Comparison of ENCODE assay signal across 8 cellular contexts in the genomic region with DNA sequence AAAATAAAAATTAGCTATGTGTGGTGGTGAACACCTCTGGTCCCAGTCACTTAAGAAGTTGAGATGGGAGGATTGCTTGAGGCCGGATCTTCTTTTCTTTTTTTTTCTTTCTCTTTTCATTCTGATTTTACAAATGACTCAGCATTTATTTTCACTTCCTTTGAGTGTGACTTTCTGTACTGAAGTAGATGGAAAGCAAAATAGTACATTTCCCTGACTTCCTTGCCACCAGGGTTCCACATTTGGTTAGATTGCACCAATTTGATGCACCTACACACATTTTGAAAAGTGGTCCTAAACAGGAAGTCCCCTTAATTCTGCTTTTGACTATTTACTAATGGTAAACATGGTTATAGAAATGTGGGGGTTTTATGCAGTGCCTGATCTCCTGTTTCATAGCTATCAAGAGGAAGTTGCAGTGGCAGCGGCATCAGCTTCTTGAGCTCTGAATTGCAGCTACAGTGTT. TPM values are rescaled to one million over a fixed set of nuclear protein-coding genes. Genes with fewer than 3 reads are reported as not detected.
DNase-seq lines count a peak whose midpoint lies in the region; ATAC-seq, FAIRE-seq and TF ChIP-seq lines count a peak whose summit lies in the region.

No MANE protein-coding gene starts in this region.

- peaks cover 29% of the 10 kb centered on the region for H3K27me3 Mint-ChIP-seq in nephron progenitor cell (ENCODE audit: low read depth, poor library complexity)

- CTCF ChIA-PET in K562 (lab: Yijun Ruan, JAX; ENCODE audit: low intra/inter-chr PET ratio) = no interaction called here

- TF ChIP-seq CTCF in GM13977 (IDR thresholded peaks at IDR 0.05; ENCODE audit: extremely low read depth, insufficient read depth, missing control alignments) (no peak), K562 (IDR thresholded peaks at IDR 0.05 in 2 of 3, conservative IDR thresholded peaks at IDR 0.05 in 1 of 3; ENCODE audit: insufficient read depth in 2 of 3, low read depth in 1 of 3, low read length in 3 of 3) (no peak), heart left ventricle (IDR thresholded peaks at IDR 0.05) (no peak), nephron progenitor cell (IDR thresholded peaks at IDR 0.05) (no peak)

- TF ChIP-seq POLR2A in K562 (conservative IDR thresholded peaks at IDR 0.05) (no peak), heart left ventricle (IDR thresholded peaks at IDR 0.05) (no peak)

- no peaks in the 10 kb centered on the region for H4K20me1 ChIP-seq in K562 (replicated peaks; ENCODE audit: control insufficient read depth, insufficient read depth, low read length)

- H3K4me2 ChIP-seq in K562 (ENCODE audit: insufficient read depth, low read length) = no peak overlapping the region

- H3K9me3 ChIP-seq in K562 (replicated peaks; ENCODE audit: control insufficient read depth, insufficient read depth, low read depth, low read length) (no peaks in the 10 kb centered on the region), heart left ventricle (no peaks in the 10 kb centered on the region)

- WGBS in K562 (ENCODE audit: insufficient coverage, low coverage, missing lambda C conversion rate) = 18% methylated on average over 2 of the region's 2 CpGs
- 62 to 76% (median 70%) methylated on average over 2 of the region's 2 CpGs for WGBS in heart left ventricle, 4 donors

- H3K9me1 ChIP-seq in K562 (ENCODE audit: control insufficient read depth, insufficient read depth, low read length) = no peaks in the 10 kb centered on the region

- H3K9ac ChIP-seq in K562 (ENCODE audit: insufficient read depth in 1 of 2, low read depth in 2 of 2, low read length in 2 of 2) = no peak overlapping the region

- in situ Hi-C loops in GM13977 (cut with MboI; ENCODE audit: low pct_unique_long_range_greater_than_20kb, low sequenced_read_pairs, unreplicated experiment) = no loop called here
- in situ Hi-C loops in K562 (cut with MboI) = no loop called here

- POLR2A ChIA-PET in K562 (lab: Yijun Ruan, JAX) = no interaction called here

- TF ChIP-seq EP300 in K562 (IDR thresholded peaks at IDR 0.05; ENCODE audit: low read length) = no peak

- no peak overlapping the region for H3K4me3 Mint-ChIP-seq in nephron progenitor cell

- H3K4me3 ChIP-seq in K562 = no peak overlapping the region
- H3K4me3 ChIP-seq in heart left ventricle = peak overlapping the region in 1 of 12 donors; percentile 32

- peak overlapping the region; percentile 87 for H2AFZ ChIP-seq in K562 (ENCODE audit: low read depth, low read length)

- H3K27ac Mint-ChIP-seq in nephron progenitor cell = no peak overlapping the region

- H3K27ac ChIP-seq in K562 (ENCODE audit: extremely low read depth, low read depth, low read length) (peak overlapping the region; percentile 31; the same call in 1 of the 3 replicates), heart left ventricle (peak overlapping the region in 1 of 12 donors; percentile 86)

- no peak for TF ChIP-seq RAD21 in K562 (CRISPR knock-in tag; conservative IDR thresholded peaks at IDR 0.05 in 1 of 2, IDR thresholded peaks at IDR 0.05 in 1 of 2)

- H3K36me3 Mint-ChIP-seq in nephron progenitor cell (ENCODE audit: low read depth) = no peaks in the 10 kb centered on the region

- H3K4me1 ChIP-seq in K562 (replicated peaks in 1 of 2; ENCODE audit: control insufficient read depth in 2 of 2, insufficient read depth in 2 of 2, low read length in 2 of 2) (peaks cover 0 to 4% of the 10 kb centered on the region in 2 experiments; a peak in 3 of 5 replicates), heart left ventricle (peaks cover 0 to 15% (median 0%) of the 10 kb centered on the region in 12 donors)

- no peaks in the 10 kb centered on the region for H3K79me2 ChIP-seq in K562 (ENCODE audit: control insufficient read depth, insufficient read depth, low read length)

- H3K27me3 ChIP-seq in K562 (ENCODE audit: control insufficient read depth in 2 of 2, insufficient read depth in 2 of 2, low read length in 2 of 2) = peaks cover 0 to 3% of the 10 kb centered on the region in 2 experiments; a peak in 1 of 5 replicates
- peaks cover 0 to 8% (median 0%) of the 10 kb centered on the region in 9 donors for H3K27me3 ChIP-seq in heart left ventricle

- DNase-seq in GM13977 (ENCODE audit: low spot score) (peak; percentile 43), HT1080 (ENCODE audit: low read depth) (peak; percentile 52), K562 (ENCODE audit: extremely low read depth in 1 of 4, low spot score in 3 of 4) (peak in 1 of 4 experiments; percentile 18), heart left ventricle (no peak), 8988T (no peak), nephron progenitor cell (no peak), frontal cortex (ENCODE audit: low spot score in 2 of 2) (no peak)

- H3K36me3 ChIP-seq in K562 (ENCODE audit: control insufficient read depth, insufficient read depth, low read length) (no peaks in the 10 kb centered on the region), heart left ventricle (no peaks in the 10 kb centered on the region)

- intact Hi-C loops in K562 (cut with micrococcal nuclease) = no loop called here
- intact Hi-C loops in heart left ventricle (cut with DNase I) = no loop called here

- FAIRE-seq in K562 (lab: Jason Lieb, UNC) (no peak), frontal cortex (lab: Jason Lieb, UNC) (no peak)

- no peaks in the 10 kb centered on the region for H3K4me1 Mint-ChIP-seq in nephron progenitor cell

- H3K9me3 Mint-ChIP-seq in nephron progenitor cell = no peaks in the 10 kb centered on the region

- no TSS peak for BruUV-seq in K562 (replicated peaks; lab: Mats Ljungman, UMichigan)

- peak; percentile 95 for ATAC-seq in GM21528 (IDR thresholded peaks at IDR 0.05; ENCODE audit: low FRiP score, unreplicated experiment)
- ATAC-seq in K562 = peak; percentile 67
- ATAC-seq in heart left ventricle = no peak

TF ChIP-seq in K562, 482 proteins besides CTCF, POLR2A, EP300 and RAD21 (continues in another document):
- TF ChIP-seq ATF7 (IDR thresholded peaks at IDR 0.05) (no peak), MIER1 (IDR thresholded peaks at IDR 0.05; ENCODE audit: low read depth) (no peak), CREM (IDR thresholded peaks at IDR 0.05; ENCODE audit: low read depth) (no peak), SMARCA4 (IDR thresholded peaks at IDR 0.05) (peak; percentile 33; the same call in 1 of the 2 replicates), ZNF232 (CRISPR knock-in tag; IDR thresholded peaks at IDR 0.05) (no peak), NFE2L1 (tag; IDR thresholded peaks at IDR 0.05; ENCODE audit: borderline replicate concordance, low read depth) (peak; percentile 96)

RNA-seq across cellular contexts. Expression of a gene that starts 13.0 kb away (rescaled TPM):
- 23.7 and 24.8 TPM in 2 replicates for total RNA-seq in HT1080 (2014; rRNA removed; shearing (Covaris generic))
- polyA plus RNA-seq in HT1080 (2015; cell fraction: cytosol; rRNA removed) = 9.6 and 13.9 TPM in 2 replicates
- 40.3 and 50.3 TPM in 2 replicates for polyA plus RNA-seq in HT1080 (2015; cell fraction: nucleus; rRNA removed)
- total RNA-seq in K562 (2011; cell fraction: chromatin; rRNA removed; ENCODE audit: low replicate concordance) = 20.0 and 65.8 TPM in 2 replicates
- 16.8 and 18.3 TPM in 2 replicates for total RNA-seq in K562 (2011; cell fraction: nucleolus; rRNA removed)
- 26.9 and 32.6 TPM in 2 replicates for total RNA-seq in K562 (2011; cell fraction: nucleoplasm; rRNA removed)
- total RNA-seq in K562 (2014; rRNA removed) (37.4 and 44.2 TPM in 2 replicates), K562 (2014; rRNA removed; fragmentation: Illumina TruSeq; extraction: Trizol) (17.2 and 18.6 TPM in 2 replicates), K562 (2015; rRNA removed; fragmentation: Illumina TruSeq; extraction: Trizol) (21.3 and 22.1 TPM in 2 replicates), K562 (2021) (26.4 and 28.2 TPM in 2 replicates), heart left ventricle (10 to 100 TPM; 10.8 to 19.9 (median 13.2) TPM), frontal cortex (77.5 TPM)
- polyA plus RNA-seq in K562 (2011; rRNA removed) (17.4 and 18.3 TPM in 2 replicates), K562 (2014; fragmentation: Illumina TruSeq; extraction: Trizol) (15.0 and 16.6 TPM in 2 replicates), K562 (2014; fragmentation: Nextera tagmentation; extraction: Ambion mirVana) (1 to 10 TPM; 6.8 to 7.5 TPM), K562 (2014; rRNA removed) (13.1 and 15.4 TPM in 2 replicates), heart left ventricle (1 to 10 TPM; 4.9 to 9.4 TPM)
- polyA plus RNA-seq in K562 (2011; cell fraction: cytosol; rRNA removed) = 4.2 and 6.7 TPM in 2 replicates
- polyA plus RNA-seq in K562 (2011; cell fraction: nucleus; rRNA removed) = 18.4 and 27.1 TPM in 2 replicates
- polyA plus RNA-seq in K562 (2012) = 10.7 and 12.7 TPM in 2 replicates
- 23.0 and 23.3 TPM in 2 replicates for polyA minus RNA-seq in K562 (2011; rRNA and poly(A)+ RNA removed)
- polyA minus RNA-seq in K562 (2011; cell fraction: cytosol; rRNA and poly(A)+ RNA removed) = 9.2 and 9.3 TPM in 2 replicates
- 30.6 and 43.5 TPM in 2 replicates for polyA minus RNA-seq in K562 (2011; cell fraction: nucleus; rRNA and poly(A)+ RNA removed)

RNA-seq across cellular contexts. Expression of a gene that starts 35.3 kb away (rescaled TPM):
- not detected in 2 replicates for total RNA-seq in HT1080 (2014; rRNA removed; shearing (Covaris generic))
- not detected in 2 replicates for polyA plus RNA-seq in HT1080 (2015; cell fraction: cytosol; rRNA removed)
- polyA plus RNA-seq in HT1080 (2015; cell fraction: nucleus; rRNA removed) = not detected in 2 replicates
- not detected in 2 replicates for total RNA-seq in K562 (2011; cell fraction: chromatin; rRNA removed; ENCODE audit: low replicate concordance)
- not detected in 2 replicates for total RNA-seq in K562 (2011; cell fraction: nucleolus; rRNA removed)
- not detected in 2 replicates for total RNA-seq in K562 (2011; cell fraction: nucleoplasm; rRNA removed)
- total RNA-seq in K562 (2014; rRNA removed) (not detected in 2 replicates), K562 (2014; rRNA removed; fragmentation: Illumina TruSeq; extraction: Trizol) (not detected in 2 replicates), K562 (2015; rRNA removed; fragmentation: Illumina TruSeq; extraction: Trizol) (not detected in 2 replicates), K562 (2021) (not detected in 2 replicates), heart left ventricle (not detected), frontal cortex (0.41 TPM)
- polyA plus RNA-seq in K562 (2011; rRNA removed) (not detected in 2 replicates), K562 (2014; fragmentation: Illumina TruSeq; extraction: Trizol) (not detected in 2 replicates), K562 (2014; fragmentation: Nextera tagmentation; extraction: Ambion mirVana) (not detected), K562 (2014; rRNA removed) (not detected in 2 replicates), heart left ventricle (under 1 TPM in 1 of 2 donors, not detected in 1; 0.08 TPM)
- not detected in 2 replicates for polyA plus RNA-seq in K562 (2011; cell fraction: cytosol; rRNA removed)
- not detected in 2 replicates for polyA plus RNA-seq in K562 (2011; cell fraction: nucleus; rRNA removed)
- not detected in 2 replicates for polyA plus RNA-seq in K562 (2012)
- polyA minus RNA-seq in K562 (2011; rRNA and poly(A)+ RNA removed) = not detected in 2 replicates
- polyA minus RNA-seq in K562 (2011; cell fraction: cytosol; rRNA and poly(A)+ RNA removed) = not detected in 2 replicates
- polyA minus RNA-seq in K562 (2011; cell fraction: nucleus; rRNA and poly(A)+ RNA removed) = not detected in 2 replicates

Comparison
In these comparisons a context has a peak if more than half of its experiments do, and no peak if none do; other contexts are left out.
1. DNase-seq: peak in GM13977 (single experiment) and HT1080 (single experiment); none in heart left ventricle (0 of 5), 8988T (single experiment), nephron progenitor cell (single experiment) and frontal cortex (0 of 2).
2. ATAC-seq: peak in GM21528 (single experiment) and K562 (single experiment); none in heart left ventricle (0 of 4).